12 cellular contexts compared by ENCODE assay signal in the genomic region with DNA sequence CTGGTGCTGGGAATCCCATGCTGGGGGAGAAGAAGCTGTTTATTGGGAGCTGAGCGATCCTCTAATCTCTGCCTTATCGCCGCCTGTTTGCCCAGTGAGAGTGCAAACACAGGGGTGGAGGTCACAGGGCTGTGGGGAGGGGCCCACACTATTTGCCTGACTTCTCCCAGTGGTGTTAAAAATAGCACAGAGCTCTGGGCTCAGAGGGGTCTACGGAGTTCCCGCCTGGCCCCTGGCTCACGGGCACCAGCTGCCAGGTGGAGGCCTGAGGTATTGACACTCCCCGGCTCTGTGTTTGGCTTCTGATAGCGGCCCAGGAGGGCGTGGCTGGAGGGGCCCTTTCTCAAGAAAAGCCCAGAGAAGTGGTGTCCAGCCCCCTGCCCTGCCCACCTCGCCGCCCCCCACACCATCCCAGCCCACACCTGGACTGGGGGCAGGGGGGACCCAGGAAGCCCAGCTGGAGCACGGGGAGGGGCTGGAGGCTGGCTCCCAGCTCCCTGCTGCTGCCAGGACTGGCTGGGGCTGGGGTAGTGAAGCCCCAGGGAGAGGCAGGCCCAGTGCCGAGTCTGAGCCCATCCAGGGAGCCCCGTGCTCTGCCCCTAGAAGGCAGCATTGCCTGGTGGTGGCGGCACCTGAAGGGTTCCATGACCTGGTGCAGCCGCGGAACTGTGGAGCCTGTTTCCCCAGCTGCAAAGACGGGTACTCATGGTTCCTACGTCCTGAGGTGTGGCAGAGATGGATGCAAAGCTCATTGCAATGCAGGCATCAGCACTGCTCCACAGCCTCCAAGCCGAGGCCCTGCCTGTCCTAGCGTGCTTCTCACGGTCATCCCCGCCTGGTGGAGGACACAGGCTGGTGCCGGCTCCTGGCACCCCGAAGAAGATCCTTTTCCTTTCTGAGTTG. TPM values are rescaled to one million over a fixed set of nuclear protein-coding genes. Genes with fewer than 3 reads are reported as not detected.
DNase-seq lines count a peak whose midpoint lies in the region; ATAC-seq, FAIRE-seq and TF ChIP-seq lines count a peak whose summit lies in the region.
"Had no signal": no experiment of that assay in that cellular context is flagged by ENCODE, and none has a peak within 500 bp of the region (broad histone marks: within the 10 kb centered on the region; RNA-seq: fewer than 3 reads in every experiment).

No MANE protein-coding gene starts in this region.

- POLR2A ChIA-PET in RWPE1 (lab: Yijun Ruan, JAX; ENCODE audit: low non-redundant PET): interaction anchor here (0.8 kb wide), 1 partner anchor 143 kb away, joined by 3 read pairs; no protein-coding TSS in a partner anchor
- POLR2A ChIA-PET in activated CD8-positive, alpha-beta T cell treated with anti-CD3 and anti-CD28 coated beads for 36 hours (lab: Charles Lee): interaction anchor here (1.7 kb wide), 1 partner anchor 79 kb away, joined by 3 read pairs; no protein-coding TSS in a partner anchor

- DNase-seq in right cardiac atrium: peak; percentile 13 to 46 (median 33)
- DNase-seq in Right ventricle myocardium superior: no peak
- peak; percentile 66 for DNase-seq in RWPE1 (ENCODE audit: low spot score)
- peak; percentile 73 for DNase-seq in kidney
- DNase-seq in stimulated activated CD4-positive, alpha-beta T cell treated with anti-CD3 and anti-CD28 coated beads, Interleukin-15, amount 100 ng/mL, for 24 hours: no peak
- DNase-seq in NCI-H1436 (lab: John Stamatoyannopoulos, UW): no peak
- DNase-seq in H54 (ENCODE audit: insufficient read length, low spot score): no peak
- no peak for DNase-seq in activated CD8-positive, alpha-beta T cell treated with anti-CD3 and anti-CD28 coated beads for 36 hours
- DNase-seq: activated effector memory CD4-positive, alpha-beta T cell treated with Interleukin-2 at 50 U/mL for 16 hours; CD4-positive, CD25-positive, alpha-beta regulatory T cell had no signal

- H3K4me3 ChIP-seq in right cardiac atrium (ENCODE audit: low read length) (no peak overlapping the region), kidney (ENCODE audit: low read length in 2 of 2) (no peak overlapping the region)

- no peaks in the 10 kb centered on the region for H3K9me3 Mint-ChIP-seq in activated CD8-positive, alpha-beta T cell treated with anti-CD3 and anti-CD28 coated beads for 36 hours
- H3K9me3 Mint-ChIP-seq: CD4-positive, CD25-positive, alpha-beta regulatory T cell had no signal

- no peaks in the 10 kb centered on the region for H3K36me3 Mint-ChIP-seq in activated CD8-positive, alpha-beta T cell treated with anti-CD3 and anti-CD28 coated beads for 36 hours (ENCODE audit: low read depth)
- H3K36me3 Mint-ChIP-seq: CD4-positive, CD25-positive, alpha-beta regulatory T cell had no signal

- WGBS in right cardiac atrium: 75% methylated on average over 25 of the region's 25 CpGs

- TF ChIP-seq CTCF in RWPE1 (conservative IDR thresholded peaks at IDR 0.05; ENCODE audit: low read depth) (peak; percentile 60), kidney (IDR thresholded peaks at IDR 0.05; ENCODE audit: borderline replicate concordance, extremely low read depth, insufficient read depth) (no peak)
- no peak for TF ChIP-seq CTCF in activated CD8-positive, alpha-beta T cell treated with anti-CD3 and anti-CD28 coated beads for 36 hours (IDR thresholded peaks at IDR 0.05)

- no peak overlapping the region for H3K4me3 Mint-ChIP-seq in activated CD8-positive, alpha-beta T cell treated with anti-CD3 and anti-CD28 coated beads for 36 hours
- H3K4me3 Mint-ChIP-seq: CD4-positive, CD25-positive, alpha-beta regulatory T cell had no signal

- no peak overlapping the region for H3K9ac ChIP-seq in kidney (ENCODE audit: low read length in 2 of 2)

- intact Hi-C loops in right cardiac atrium (cut with DNase I): no loop called here
- intact Hi-C loops in Right ventricle myocardium superior (cut with DNase I): no loop called here
- intact Hi-C loops in kidney (cut with DNase I): loop anchor here (5.0 to 10.0 kb wide), 2 partner anchors 82 to 140 kb away; a partner anchor contains a TSS
- intact Hi-C loops in activated CD8-positive, alpha-beta T cell treated with anti-CD3 and anti-CD28 coated beads for 36 hours (cut with micrococcal nuclease): no loop called here

- no peaks in the 10 kb centered on the region for H3K27me3 ChIP-seq in right cardiac atrium (ENCODE audit: control insufficient read depth, insufficient read depth)

- CTCF ChIA-PET in RWPE1 (lab: Yijun Ruan, JAX): interaction anchor here (0.5 to 8.3 kb wide), 11 partner anchors 17 to 1113 kb away, joined by 3 to 232 read pairs (median 5); no protein-coding TSS in a partner anchor
- CTCF ChIA-PET in activated CD8-positive, alpha-beta T cell treated with anti-CD3 and anti-CD28 coated beads for 36 hours (lab: Charles Lee): interaction anchor here (1.2 to 7.6 kb wide), 4 partner anchors 9 to 140 kb away, joined by 3 to 93 read pairs (median 3); no protein-coding TSS in a partner anchor

- no peaks in the 10 kb centered on the region for H3K4me1 ChIP-seq in right cardiac atrium (ENCODE audit: control insufficient read depth, insufficient read depth, low read length)
- peaks cover 26 to 40% of the 10 kb centered on the region in 2 donors for H3K4me1 ChIP-seq in kidney (ENCODE audit: control insufficient read depth in 1 of 2, insufficient read depth in 1 of 2, low read depth in 1 of 2, low read length in 2 of 2)

- ATAC-seq in right cardiac atrium: no peak
- ATAC-seq in Right ventricle myocardium superior (ENCODE audit: poor library complexity): no peak
- no peak for ATAC-seq in activated CD8-positive, alpha-beta T cell treated with anti-CD3 and anti-CD28 coated beads for 36 hours
- ATAC-seq: activated CD4-positive, CD25-positive, alpha-beta regulatory T cell treated with anti-CD3 and anti-CD28 coated beads, Interleukin-2, amount 50 U/mL, for 24 hours had no signal

- H3K27ac Mint-ChIP-seq in activated CD8-positive, alpha-beta T cell treated with anti-CD3 and anti-CD28 coated beads for 36 hours: no peak overlapping the region
- H3K27ac Mint-ChIP-seq: CD4-positive, CD25-positive, alpha-beta regulatory T cell had no signal

- H3K9me3 ChIP-seq in right cardiac atrium (ENCODE audit: control insufficient read depth, low read length) (no peaks in the 10 kb centered on the region), kidney (ENCODE audit: control insufficient read depth in 1 of 2, low read length in 2 of 2) (no peaks in the 10 kb centered on the region)

- FAIRE-seq in kidney (lab: Jason Lieb, UNC) (no peak), H54 (lab: Jason Lieb, UNC) (no peak)
- FAIRE-seq: colon had no signal

- peaks cover 1% of the 10 kb centered on the region for H3K4me1 Mint-ChIP-seq in activated CD8-positive, alpha-beta T cell treated with anti-CD3 and anti-CD28 coated beads for 36 hours (ENCODE audit: low read depth)
- H3K4me1 Mint-ChIP-seq: CD4-positive, CD25-positive, alpha-beta regulatory T cell had no signal

- H3K27me3 Mint-ChIP-seq in activated CD8-positive, alpha-beta T cell treated with anti-CD3 and anti-CD28 coated beads for 36 hours: peaks cover 6% of the 10 kb centered on the region

- no peak for TF ChIP-seq POLR2A in H54 (IDR thresholded peaks at IDR 0.05; ENCODE audit: low read depth, low read length)

- H3K36me3 ChIP-seq in kidney (ENCODE audit: control insufficient read depth in 1 of 2, insufficient read depth in 2 of 2, low read length in 2 of 2): no peaks in the 10 kb centered on the region

- no peak overlapping the region for H3K27ac ChIP-seq in right cardiac atrium (ENCODE audit: low read length)
- peak overlapping the region; percentile 100 for H3K27ac ChIP-seq in RWPE1
- H3K27ac ChIP-seq in kidney (ENCODE audit: low read depth in 2 of 2, low read length in 2 of 2): no peak overlapping the region

RNA-seq across cellular contexts. Expression of a gene that starts 35.7 kb away (rescaled TPM):
- total RNA-seq in right cardiac atrium (100 to 1,000 TPM in 1 of 4 donors, 10 to 100 TPM in 3; 73.3 to 148 (median 83.0) TPM), Right ventricle myocardium superior (61.5 TPM), kidney (140 TPM)
- polyA plus RNA-seq in right cardiac atrium (113 TPM), kidney (ENCODE audit: insufficient read depth, low read depth, low replicate concordance) (137 TPM)
- 1 to 10 TPM; 1.1 to 1.6 TPM for total RNA-seq in activated CD8-positive, alpha-beta T cell treated with anti-CD3 and anti-CD28 coated beads for 36 hours
- polyA plus RNA-seq: CD4-positive, CD25-positive, alpha-beta regulatory T cell had no signal

Comparison
In these comparisons a context has a peak if more than half of its experiments do, and no peak if none do; other contexts are left out.
1. DNase-seq: peak in right cardiac atrium (3 of 3), RWPE1 (single experiment) and kidney (single experiment); none in Right ventricle myocardium superior (single experiment), stimulated activated CD4-positive, alpha-beta T cell treated with anti-CD3 and anti-CD28 coated beads, Interleukin-15, amount 100 ng/mL, for 24 hours (single experiment), NCI-H1436 (single experiment), H54 (single experiment) and activated CD8-positive, alpha-beta T cell treated with anti-CD3 and anti-CD28 coated beads for 36 hours (single experiment).
2. RNA of a gene that starts 35.7 kb away (total RNA-seq): 140 TPM in kidney (single experiment), 73.3 to 148 TPM in right cardiac atrium and 61.5 TPM in Right ventricle myocardium superior (single experiment); 1.1 to 1.6 TPM in activated CD8-positive, alpha-beta T cell treated with anti-CD3 and anti-CD28 coated beads for 36 hours; every median in the first group is over 10 times any median in the second.